ENCODE assay signal across 14 cellular contexts in genomic region chr3:106836906-106837305, GRCh38.
"Had no signal": no experiment of that assay in that cellular context is flagged by ENCODE, and none has a peak within 500 bp of the region (broad histone marks: within the 10 kb centered on the region; RNA-seq: fewer than 3 reads in every experiment).

No MANE protein-coding gene starts in this region.

- DNase-seq: activated naive CD4-positive, alpha-beta T cell; activated naive CD8-positive, alpha-beta T cell treated with anti-CD3 and anti-CD28 coated beads, Interleukin-2, amount 10 ng/mL, durations not matched to agents 7 days and 5 days; dermis blood vessel endothelial cell; effector memory CD8-positive, alpha-beta T cell; head of caudate nucleus; mesendoderm; stimulated activated CD4-positive, alpha-beta T cell treated with anti-CD3 and anti-CD28 coated beads, Interleukin-4, amount 100 ng/mL, for 24 hours; stimulated activated naive CD4-positive, alpha-beta T cell had no signal

- H3K27ac Mint-ChIP-seq: activated naive CD8-positive, alpha-beta T cell treated with anti-CD3 and anti-CD28 coated beads, Interleukin-2, amount 10 ng/mL, durations not matched to agents 7 days and 5 days; activated T-helper 1 cell treated with anti-CD3 and anti-CD28 coated beads, Interleukin-12 subunit alpha, Interleukin-12 subunit beta, Interleukin-2, Interleukin-4 antibody, amounts not matched to agents 30 ng/mL and 10 ng/mL and 1 ng/mL, durations not matched to agents 14 hours and 24 hours and 36 hours; effector memory CD8-positive, alpha-beta T cell had no signal

- H3K36me3 Mint-ChIP-seq: activated naive CD8-positive, alpha-beta T cell treated with anti-CD3 and anti-CD28 coated beads, Interleukin-2, amount 10 ng/mL, durations not matched to agents 7 days and 5 days had no signal

- H3K36me3 ChIP-seq: vagina had no signal

- H3K9me3 ChIP-seq: vagina had no signal

- H3K4me3 ChIP-seq: skin epidermis, tibial nerve, vagina had no signal

- H3K27me3 ChIP-seq: tibial nerve, vagina had no signal

- H3K4me1 ChIP-seq: vagina had no signal

- FAIRE-seq: frontal cortex had no signal

- ATAC-seq: effector memory CD8-positive, alpha-beta T cell had no signal

- H3K27me3 Mint-ChIP-seq: activated naive CD8-positive, alpha-beta T cell treated with anti-CD3 and anti-CD28 coated beads, Interleukin-2, amount 10 ng/mL, durations not matched to agents 7 days and 5 days; effector memory CD8-positive, alpha-beta T cell had no signal

- H3K4me3 Mint-ChIP-seq: activated naive CD8-positive, alpha-beta T cell treated with anti-CD3 and anti-CD28 coated beads, Interleukin-2, amount 10 ng/mL, durations not matched to agents 7 days and 5 days; activated T-helper 1 cell treated with anti-CD3 and anti-CD28 coated beads, Interleukin-12 subunit alpha, Interleukin-12 subunit beta, Interleukin-2, Interleukin-4 antibody, amounts not matched to agents 30 ng/mL and 10 ng/mL and 1 ng/mL, durations not matched to agents 14 hours and 24 hours and 36 hours; effector memory CD8-positive, alpha-beta T cell; neural crest cell had no signal

- H3K4me1 Mint-ChIP-seq: activated naive CD8-positive, alpha-beta T cell treated with anti-CD3 and anti-CD28 coated beads, Interleukin-2, amount 10 ng/mL, durations not matched to agents 7 days and 5 days had no signal

- H3K27ac ChIP-seq: skin epidermis, vagina had no signal
